15 cellular contexts compared by ENCODE assay signal in the genomic region with DNA sequence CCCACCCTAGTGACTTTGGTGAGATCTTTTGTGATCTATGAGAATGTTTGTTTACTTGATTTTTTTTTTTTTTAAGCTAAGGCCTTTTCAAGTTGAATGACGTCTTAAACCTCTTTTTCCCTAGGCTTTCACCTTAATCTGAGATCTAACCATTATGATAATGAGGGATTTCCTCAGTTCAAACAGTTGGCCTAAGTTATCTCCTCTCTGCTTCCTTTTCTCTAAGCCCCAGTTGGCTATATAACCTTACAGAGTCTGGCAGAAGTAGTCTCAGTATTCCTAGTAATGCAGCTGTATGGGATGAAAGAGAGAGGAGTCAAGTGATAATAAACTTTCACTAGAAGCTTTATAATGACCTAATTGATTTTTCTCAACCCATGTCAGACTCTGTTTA.
A peak's percentile ranks its signal among the peaks of the same experiment; 100 is the strongest.
DNase-seq lines count a peak whose midpoint lies in the region; ATAC-seq and TF ChIP-seq lines count a peak whose summit lies in the region.
"Had no signal": no experiment of that assay in that cellular context is flagged by ENCODE, and none has a peak within 500 bp of the region (broad histone marks: within the 10 kb centered on the region; RNA-seq: fewer than 3 reads in every experiment).

No MANE protein-coding gene starts in this region.

- POLR2A ChIA-PET in MCF 10A (lab: Yijun Ruan, JAX), result no interaction called here

- CTCF ChIA-PET in MCF 10A (lab: Yijun Ruan, JAX), result no interaction called here

- peaks cover 3% of the 10 kb centered on the region; the same call in 1 of the 2 replicates for H3K79me2 ChIP-seq in DND-41 (ENCODE audit: insufficient read depth, low read length)

- peaks cover 5% of the 10 kb centered on the region for H3K4me1 ChIP-seq in DND-41 (ENCODE audit: insufficient read depth, low read length)
- H3K4me1 ChIP-seq: prostate gland, SJSA1 had no signal

- no peak overlapping the region for H3K4me3 ChIP-seq in DND-41 (ENCODE audit: low read depth in 1 of 2, low read length in 2 of 2)
- H3K4me3 ChIP-seq: ascending aorta, prostate gland, SJSA1, skin epidermis, suprapubic skin had no signal

- peak overlapping the region; percentile 76 for H3K27ac Mint-ChIP-seq in activated naive CD8-positive, alpha-beta T cell treated with anti-CD3 and anti-CD28 coated beads, Interleukin-2, amount 50 U/mL, for 24 hours
- H3K27ac Mint-ChIP-seq in nephron progenitor cell (peak overlapping the region; percentile 41), MCF 10A (ENCODE audit: low read depth, unreplicated experiment) (no peak overlapping the region)

- H3K9me3 ChIP-seq in DND-41 (ENCODE audit: insufficient read depth, low read length, severe bottlenecking), result no peaks in the 10 kb centered on the region
- H3K9me3 ChIP-seq: ascending aorta, prostate gland, SJSA1, suprapubic skin had no signal

- intact Hi-C loops in MCF 10A (cut with micrococcal nuclease), result no loop called here

- H3K36me3 ChIP-seq in DND-41 (ENCODE audit: insufficient read depth, low read length), result peaks cover 9% of the 10 kb centered on the region
- H3K36me3 ChIP-seq: ascending aorta, prostate gland, SJSA1 had no signal

- H3K4me1 Mint-ChIP-seq in activated naive CD8-positive, alpha-beta T cell treated with anti-CD3 and anti-CD28 coated beads, Interleukin-2, amount 50 U/mL, for 24 hours, result peaks cover 51% of the 10 kb centered on the region
- H3K4me1 Mint-ChIP-seq in nephron progenitor cell (peaks cover 16% of the 10 kb centered on the region), MCF 10A (ENCODE audit: insufficient read depth, unreplicated experiment) (peaks cover 7% of the 10 kb centered on the region)

- no TSS peak for BruUV-seq in MCF 10A (replicated peaks; lab: Mats Ljungman, UMichigan)

- H3K27me3 Mint-ChIP-seq in activated naive CD8-positive, alpha-beta T cell treated with anti-CD3 and anti-CD28 coated beads, Interleukin-2, amount 50 U/mL, for 24 hours, result no peaks in the 10 kb centered on the region
- H3K27me3 Mint-ChIP-seq in nephron progenitor cell (ENCODE audit: low read depth, poor library complexity) (no peaks in the 10 kb centered on the region), MCF 10A (ENCODE audit: insufficient read depth, unreplicated experiment) (no peaks in the 10 kb centered on the region)

- no peak overlapping the region for H3K4me2 ChIP-seq in DND-41 (ENCODE audit: insufficient read depth, low read length)

- peaks cover 3% of the 10 kb centered on the region; the same call in 1 of the 2 replicates for H4K20me1 ChIP-seq in DND-41 (ENCODE audit: insufficient read depth, low read length)

- H3K27me3 ChIP-seq in DND-41 (ENCODE audit: insufficient read depth, low read length, poor library complexity), result no peaks in the 10 kb centered on the region
- H3K27me3 ChIP-seq: ascending aorta, SJSA1, suprapubic skin had no signal

- H3K36me3 Mint-ChIP-seq in activated naive CD8-positive, alpha-beta T cell treated with anti-CD3 and anti-CD28 coated beads, Interleukin-2, amount 50 U/mL, for 24 hours (ENCODE audit: low read depth), result peaks cover 30% of the 10 kb centered on the region
- H3K36me3 Mint-ChIP-seq in nephron progenitor cell (ENCODE audit: low read depth) (peaks cover 23% of the 10 kb centered on the region), MCF 10A (ENCODE audit: insufficient read depth, unreplicated experiment) (no peaks in the 10 kb centered on the region)

- no peak for DNase-seq in DND-41
- DNase-seq in OCI-M1 (lab: John Stamatoyannopoulos, UW), result peak; percentile 59
- DNase-seq in activated naive CD8-positive, alpha-beta T cell treated with anti-CD3 and anti-CD28 coated beads, Interleukin-2, amount 50 U/mL, for 24 hours, result no peak
- no peak for DNase-seq in nephron progenitor cell
- DNase-seq in MCF 10A (ENCODE audit: unreplicated experiment), result no peak
- no peak for DNase-seq in NCI-H2107 treated with DMSO at 0.1 percent for 48 hours (lab: John Stamatoyannopoulos, UW; ENCODE audit: unreplicated experiment)
- DNase-seq in mucosa of gallbladder (ENCODE audit: low spot score), result no peak
- DNase-seq: NCI-H226; stimulated activated CD4-positive, alpha-beta T cell treated with anti-CD3 and anti-CD28 coated beads, Interleukin-4, amount 100 ng/mL, for 24 hours had no signal

- H3K4me3 Mint-ChIP-seq in activated naive CD8-positive, alpha-beta T cell treated with anti-CD3 and anti-CD28 coated beads, Interleukin-2, amount 50 U/mL, for 24 hours, result peak overlapping the region; percentile 7
- no peak overlapping the region for H3K4me3 Mint-ChIP-seq in nephron progenitor cell
- H3K4me3 Mint-ChIP-seq in MCF 10A (ENCODE audit: unreplicated experiment), result no peak overlapping the region

- no peak overlapping the region for H3K9ac ChIP-seq in DND-41 (ENCODE audit: low read depth, low read length)

- no peak overlapping the region for H3K27ac ChIP-seq in DND-41 (ENCODE audit: low read length)
- H3K27ac ChIP-seq: ascending aorta, prostate gland, SJSA1, skin epidermis, suprapubic skin had no signal

- ATAC-seq in DND-41 (ENCODE audit: insufficient read depth, low read depth), result peak; percentile 48; the same call in 1 of the 3 replicates
- ATAC-seq in activated naive CD8-positive, alpha-beta T cell treated with anti-CD3 and anti-CD28 coated beads, Interleukin-2, amount 50 U/mL, for 24 hours, result peak; percentile 62
- ATAC-seq: Panc1 had no signal

- TF ChIP-seq CTCF in DND-41 (IDR thresholded peaks at IDR 0.05; ENCODE audit: borderline replicate concordance, extremely low read depth, low read length, poor library complexity, severe bottlenecking), result no peak
- TF ChIP-seq CTCF in nephron progenitor cell (IDR thresholded peaks at IDR 0.05), result no peak
- TF ChIP-seq CTCF in MCF 10A (IDR thresholded peaks at IDR 0.05; ENCODE audit: unreplicated experiment), result no peak

- no peaks in the 10 kb centered on the region for H3K9me3 Mint-ChIP-seq in activated naive CD8-positive, alpha-beta T cell treated with anti-CD3 and anti-CD28 coated beads, Interleukin-2, amount 50 U/mL, for 24 hours
- H3K9me3 Mint-ChIP-seq in nephron progenitor cell (no peaks in the 10 kb centered on the region), MCF 10A (ENCODE audit: unreplicated experiment) (no peaks in the 10 kb centered on the region)

- no peak overlapping the region for H2AFZ ChIP-seq in DND-41 (ENCODE audit: low read depth, low read length)
